Comparison of ENCODE assay signal across 9 cellular contexts in the genomic region with DNA sequence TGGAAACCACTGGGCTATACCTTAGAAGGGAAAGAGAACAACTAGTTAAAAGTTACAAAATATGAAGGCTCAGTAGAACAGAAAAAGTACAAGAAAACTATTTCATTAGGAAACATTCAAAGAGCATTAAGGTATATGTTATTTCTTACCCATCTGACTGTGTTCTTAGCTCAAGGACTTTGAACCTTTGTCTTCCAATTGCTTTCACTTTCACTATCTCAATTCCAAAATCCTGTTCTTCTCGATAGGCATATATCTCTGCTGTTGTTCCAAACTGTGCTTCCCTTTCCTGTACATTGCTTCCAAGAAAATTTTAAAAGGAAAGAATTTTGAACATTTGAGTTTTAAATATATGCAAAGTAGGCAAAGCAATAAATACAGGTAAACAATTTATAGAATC. TPM values are rescaled to one million over a fixed set of nuclear protein-coding genes. Genes with fewer than 3 reads are reported as not detected.
DNase-seq lines count a peak whose midpoint lies in the region; ATAC-seq, FAIRE-seq and TF ChIP-seq lines count a peak whose summit lies in the region.
"Had no signal": no experiment of that assay in that cellular context is flagged by ENCODE, and none has a peak within 500 bp of the region (broad histone marks: within the 10 kb centered on the region; RNA-seq: fewer than 3 reads in every experiment).

No MANE protein-coding gene starts in this region.

- intact Hi-C loops in ascending aorta (cut with DNase I) (no loop called here), mucosa of descending colon (cut with DNase I, micrococcal nuclease) (no loop called here)

- peak overlapping the region; percentile 3 to 15 for H3K4me3 ChIP-seq in ascending aorta
- H3K4me3 ChIP-seq in mucosa of descending colon: no peak overlapping the region

- ATAC-seq in mucosa of descending colon (peak; percentile 72), HG03439 (IDR thresholded peaks at IDR 0.05; ENCODE audit: unreplicated experiment) (no peak)

- H3K36me3 ChIP-seq in ascending aorta: peaks cover 44 to 72% of the 10 kb centered on the region in 2 donors
- no peaks in the 10 kb centered on the region for H3K36me3 ChIP-seq in mucosa of descending colon (ENCODE audit: low read depth)

- peaks cover 0 to 1% of the 10 kb centered on the region in 2 donors for H3K4me1 ChIP-seq in ascending aorta
- peaks cover 15% of the 10 kb centered on the region for H3K4me1 ChIP-seq in mucosa of descending colon (ENCODE audit: low read depth)

- TF ChIP-seq CTCF in GM20000 (IDR thresholded peaks at IDR 0.05; ENCODE audit: extremely low read depth, missing control alignments): no peak
- TF ChIP-seq CTCF in ascending aorta (IDR thresholded peaks at IDR 0.05): no peak
- no peak for TF ChIP-seq CTCF in mucosa of descending colon (IDR thresholded peaks at IDR 0.05)

- H3K27ac ChIP-seq in ascending aorta: peak overlapping the region; percentile 44 to 55

- no peak for TF ChIP-seq POLR2A in H54 (IDR thresholded peaks at IDR 0.05; ENCODE audit: low read depth, low read length)

- peak; percentile 43 for DNase-seq in ACHN
- DNase-seq in GM20000 (ENCODE audit: low spot score): peak; percentile 20
- no peak for DNase-seq in ascending aorta (ENCODE audit: low spot score in 2 of 2)
- no peak for DNase-seq in mucosa of descending colon
- no peak for DNase-seq in NCI-H1436 (lab: John Stamatoyannopoulos, UW)
- no peak for DNase-seq in H54 (ENCODE audit: insufficient read length, low spot score)
- no peak for DNase-seq in cerebellar cortex (ENCODE audit: low spot score)
- DNase-seq: NCI-H1105 had no signal

- no peak for FAIRE-seq in H54 (lab: Jason Lieb, UNC)

- in situ Hi-C loops in ACHN (cut with HindIII; ENCODE audit: low pct_ligation_motif_present, low pct_unique_long_range_greater_than_20kb, low sequenced_read_pairs): no loop called here

- H3K27me3 ChIP-seq in ascending aorta: no peaks in the 10 kb centered on the region

- no peaks in the 10 kb centered on the region for H3K9me3 ChIP-seq in ascending aorta
- H3K9me3 ChIP-seq in mucosa of descending colon: no peaks in the 10 kb centered on the region

RNA-seq across cellular contexts. Expression of gene CRBN, which starts 6.9 kb away (rescaled TPM):
- 114 TPM for total RNA-seq in ascending aorta
- total RNA-seq in mucosa of descending colon: 10 to 100 TPM; 35.8 to 65.9 (median 64.8) TPM

RNA-seq across cellular contexts. Expression of gene TRNT1, which starts 45.9 kb away (rescaled TPM):
- total RNA-seq in ascending aorta (16.4 TPM), mucosa of descending colon (10 to 100 TPM; 21.5 to 25.1 (median 24.3) TPM)

Comparison
In these comparisons a context has a peak if more than half of its experiments do, and no peak if none do; other contexts are left out.
1. DNase-seq: peak in ACHN (single experiment) and GM20000 (single experiment); none in ascending aorta (0 of 2), mucosa of descending colon (0 of 3), NCI-H1436 (single experiment), H54 (single experiment) and cerebellar cortex (single experiment).